ENCODE assay signal across 24 cellular contexts in the genomic region with DNA sequence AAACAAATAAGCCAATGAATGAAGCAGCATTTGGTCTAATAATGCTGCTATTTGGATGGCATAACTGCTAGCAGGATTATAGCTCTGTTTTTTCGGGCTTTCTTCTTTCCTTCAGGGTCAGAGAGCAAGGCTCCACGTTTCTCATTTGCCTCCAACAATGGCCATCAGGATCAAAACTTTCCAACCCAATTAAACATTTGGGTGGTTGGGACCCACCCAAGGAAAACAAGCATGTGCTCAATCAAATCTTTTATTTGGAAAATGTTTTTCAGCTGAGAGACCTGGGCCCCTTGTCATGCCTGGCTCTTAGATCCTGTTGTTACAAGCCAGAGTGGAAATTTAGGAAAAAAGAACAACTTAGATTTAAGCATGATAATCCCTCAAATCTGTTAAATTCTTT.
DNase-seq lines count a peak whose midpoint lies in the region; ATAC-seq, FAIRE-seq and TF ChIP-seq lines count a peak whose summit lies in the region.
"Had no signal": no experiment of that assay in that cellular context is flagged by ENCODE, and none has a peak within 500 bp of the region (broad histone marks: within the 10 kb centered on the region; RNA-seq: fewer than 3 reads in every experiment).

No MANE protein-coding gene starts in this region.

- no peaks in the 10 kb centered on the region for H3K27me3 ChIP-seq in left ventricle myocardium inferior (ENCODE audit: low read depth)
- H3K27me3 ChIP-seq in hepatocyte: no peaks in the 10 kb centered on the region
- no peaks in the 10 kb centered on the region for H3K27me3 ChIP-seq in testis
- no peaks in the 10 kb centered on the region for H3K27me3 ChIP-seq in small intestine (ENCODE audit: control insufficient read depth in 2 of 2, insufficient read depth in 2 of 2, low read length in 2 of 2)
- H3K27me3 ChIP-seq: BE2C, MG63, Peyer's patch had no signal

- no peak overlapping the region for H2AFZ ChIP-seq in hepatocyte

- H3K27ac ChIP-seq in left ventricle myocardium inferior (replicated peaks): peak overlapping the region; percentile 71
- peak overlapping the region; percentile 29 for H3K27ac ChIP-seq in hepatocyte
- H3K27ac ChIP-seq in testis: peak overlapping the region; percentile 60 to 82
- no peak overlapping the region for H3K27ac ChIP-seq in small intestine (ENCODE audit: low read depth in 1 of 2, low read length in 1 of 2)
- H3K27ac ChIP-seq: Peyer's patch had no signal

- no peaks in the 10 kb centered on the region for H3K9me3 ChIP-seq in left ventricle myocardium inferior (replicated peaks)
- no peaks in the 10 kb centered on the region for H3K9me3 ChIP-seq in hepatocyte (ENCODE audit: low read depth)
- H3K9me3 ChIP-seq in testis: no peaks in the 10 kb centered on the region
- H3K9me3 ChIP-seq in small intestine (ENCODE audit: control insufficient read depth, low read depth): no peaks in the 10 kb centered on the region
- H3K9me3 ChIP-seq: BE2C, Caco-2, MG63, Peyer's patch had no signal

- H3K4me3 ChIP-seq in left ventricle myocardium inferior (no peak overlapping the region), hepatocyte (no peak overlapping the region), testis (no peak overlapping the region), small intestine (ENCODE audit: low read depth in 1 of 2, low read length in 2 of 2) (no peak overlapping the region)
- H3K4me3 ChIP-seq: MG63, Peyer's patch had no signal

- no peak for TF ChIP-seq CTCF in left ventricle myocardium inferior (IDR thresholded peaks at IDR 0.05; ENCODE audit: borderline replicate concordance)
- TF ChIP-seq CTCF in hepatocyte (IDR thresholded peaks at IDR 0.05; ENCODE audit: poor library complexity): no peak
- TF ChIP-seq CTCF in testis (IDR thresholded peaks at IDR 0.05): no peak

- H3K9me2 ChIP-seq in hepatocyte (replicated peaks; ENCODE audit: insufficient read depth): no peaks in the 10 kb centered on the region

- 61% methylated on average over 2 of the region's 2 CpGs for WGBS in hepatocyte (ENCODE audit: low lambda C conversion rate, missing lambda C conversion rate)
- 42 to 66% methylated on average over 2 of the region's 2 CpGs for WGBS in testis, 2 donors
- 45 to 75% (median 47%) methylated on average over 2 of the region's 2 CpGs for WGBS in small intestine, 3 donors

- DNase-seq in left ventricle myocardium inferior (no peak), cardiac septum (ENCODE audit: low spot score) (no peak), hepatocyte (ENCODE audit: low spot score) (no peak), testis (no peak), small intestine (no peak), NCI-H2227 treated with DMSO at 0.1 percent for 48 hours (lab: John Stamatoyannopoulos, UW) (no peak)
- DNase-seq: 8988T; BE2C; Caco-2; CD4-positive, CD25-positive, alpha-beta regulatory T cell; GDM1; GOT3; Karpas-422; MG63; NCI-H1048; NCI-H1436; NCI-H1930; NCI-H526 treated with DMSO at 0.1 percent for 48 hours; Peyer's patch had no signal

- FAIRE-seq in small intestine (lab: Jason Lieb, UNC): no peak
- FAIRE-seq: GM19239, HTR-8/SVneo had no signal

- no peaks in the 10 kb centered on the region for H4K20me1 ChIP-seq in hepatocyte (ENCODE audit: insufficient read depth, poor library complexity, severe bottlenecking)

- ATAC-seq in GM19035 (IDR thresholded peaks at IDR 0.05; ENCODE audit: unreplicated experiment): no peak
- ATAC-seq in GM21528 (IDR thresholded peaks at IDR 0.05; ENCODE audit: low FRiP score, unreplicated experiment): no peak
- ATAC-seq: HCT116 had no signal

- TF ChIP-seq POLR2A in testis (IDR thresholded peaks at IDR 0.05): no peak

- no peak overlapping the region for H3K4me2 ChIP-seq in hepatocyte

- no peaks in the 10 kb centered on the region for H3K79me2 ChIP-seq in hepatocyte

- H3K4me1 ChIP-seq in left ventricle myocardium inferior (peaks cover 31% of the 10 kb centered on the region), hepatocyte (ENCODE audit: insufficient read depth) (peaks cover 10% of the 10 kb centered on the region), testis (peaks cover 27% of the 10 kb centered on the region), small intestine (ENCODE audit: control insufficient read depth in 2 of 2, insufficient read depth in 1 of 2, low read depth in 1 of 2, low read length in 1 of 2) (no peaks in the 10 kb centered on the region)
- H3K4me1 ChIP-seq: BE2C, Caco-2, Peyer's patch had no signal

- intact Hi-C loops in left ventricle myocardium inferior (cut with micrococcal nuclease): no loop called here
- intact Hi-C loops in cardiac septum (cut with DNase I): no loop called here
- intact Hi-C loops in testis (cut with DNase I; ENCODE audit: low total_unique reads): no loop called here

- H3K36me3 ChIP-seq in left ventricle myocardium inferior (no peaks in the 10 kb centered on the region), hepatocyte (replicated peaks; ENCODE audit: insufficient read depth, low read depth) (no peaks in the 10 kb centered on the region), testis (ENCODE audit: low read depth, missing control alignments) (no peaks in the 10 kb centered on the region), small intestine (ENCODE audit: control insufficient read depth in 2 of 2, insufficient read depth in 2 of 2, low read length in 2 of 2) (no peaks in the 10 kb centered on the region)
- H3K36me3 ChIP-seq: BE2C, MG63, Peyer's patch had no signal

Comparison
In these comparisons a context has a peak if more than half of its experiments do, and no peak if none do; other contexts are left out.
1. H3K27ac ChIP-seq: peak in left ventricle myocardium inferior (single experiment), hepatocyte (single experiment) and testis (2 of 2); none in small intestine (0 of 2).